In genomic region chr21:32278068-32278467, GRCh38 we compare ENCODE assay signal across 8 cellular contexts. TPM values are rescaled to one million over a fixed set of nuclear protein-coding genes. Genes with fewer than 3 reads are reported as not detected.
DNase-seq lines count a peak whose midpoint lies in the region; ATAC-seq and TF ChIP-seq lines count a peak whose summit lies in the region.

No MANE protein-coding gene starts in this region.

- H3K9me3 Mint-ChIP-seq in effector memory CD8-positive, alpha-beta T cell: no peaks in the 10 kb centered on the region

- no peak for TF ChIP-seq CTCF in heart right ventricle (IDR thresholded peaks at IDR 0.05)
- TF ChIP-seq CTCF in OCI-LY3 (IDR thresholded peaks at IDR 0.05; ENCODE audit: low read depth, low read length): no peak

- H3K36me3 Mint-ChIP-seq in effector memory CD8-positive, alpha-beta T cell (ENCODE audit: insufficient read depth): peaks cover 37% of the 10 kb centered on the region

- peak overlapping the region; percentile 90 for H3K4me2 ChIP-seq in OCI-LY3 (ENCODE audit: low read length)

- ATAC-seq in heart right ventricle (no peak), GM18867 (IDR thresholded peaks at IDR 0.05; ENCODE audit: unreplicated experiment) (no peak), HG02610 (IDR thresholded peaks at IDR 0.05; ENCODE audit: unreplicated experiment) (no peak)
- ATAC-seq in effector memory CD8-positive, alpha-beta T cell (replicated peaks): no peak

- peak overlapping the region; percentile 93 to 98 for H3K27ac Mint-ChIP-seq in effector memory CD8-positive, alpha-beta T cell

- H3K4me1 ChIP-seq in heart right ventricle (peaks cover 0 to 26% (median 19%) of the 10 kb centered on the region in 9 donors), OCI-LY3 (ENCODE audit: low read length) (peaks cover 11% of the 10 kb centered on the region), neuron (ENCODE audit: insufficient read depth, low read length) (peaks cover 14% of the 10 kb centered on the region)

- H3K79me2 ChIP-seq in OCI-LY3 (ENCODE audit: low read length): peaks cover 33% of the 10 kb centered on the region

- no peaks in the 10 kb centered on the region for H3K9me3 ChIP-seq in heart right ventricle
- no peaks in the 10 kb centered on the region for H3K9me3 ChIP-seq in OCI-LY3 (ENCODE audit: insufficient read depth, low read length)
- no peaks in the 10 kb centered on the region for H3K9me3 ChIP-seq in neuron (ENCODE audit: low read length)

- H3K27me3 ChIP-seq in heart right ventricle: no peaks in the 10 kb centered on the region
- no peaks in the 10 kb centered on the region for H3K27me3 ChIP-seq in OCI-LY3 (ENCODE audit: low read depth, low read length)
- H3K27me3 ChIP-seq in neuron (ENCODE audit: insufficient read depth, low read length): no peaks in the 10 kb centered on the region

- DNase-seq in heart right ventricle (no peak), cardiac septum (ENCODE audit: low spot score) (no peak), NCI-H226 (no peak)
- DNase-seq in effector memory CD8-positive, alpha-beta T cell: no peak

- WGBS in heart right ventricle, 2 donors: 4 to 6% methylated on average over 6 of the region's 6 CpGs

- H2AFZ ChIP-seq in OCI-LY3 (ENCODE audit: low read depth, low read length) (no peak overlapping the region), neuron (ENCODE audit: low read depth, low read length) (peak overlapping the region; percentile 88)

- H3K4me3 ChIP-seq in heart right ventricle (peak overlapping the region; percentile 60 to 97 (median 84)), OCI-LY3 (ENCODE audit: low read length) (peak overlapping the region; percentile 86), neuron (ENCODE audit: low read length) (peak overlapping the region; percentile 93)

- peak overlapping the region; percentile 99 to 100 for H3K4me3 Mint-ChIP-seq in effector memory CD8-positive, alpha-beta T cell

- no peaks in the 10 kb centered on the region for H4K20me1 ChIP-seq in OCI-LY3 (ENCODE audit: insufficient read depth, low read length)

- H3K27me3 Mint-ChIP-seq in effector memory CD8-positive, alpha-beta T cell: no peaks in the 10 kb centered on the region

- H3K36me3 ChIP-seq in heart right ventricle: peaks cover 0 to 17% (median 0%) of the 10 kb centered on the region in 9 donors
- no peaks in the 10 kb centered on the region for H3K36me3 ChIP-seq in OCI-LY3 (replicated peaks; ENCODE audit: low read depth, low read length)
- H3K36me3 ChIP-seq in neuron (ENCODE audit: insufficient read depth, low read length): peaks cover 18% of the 10 kb centered on the region

- H3K9ac ChIP-seq in OCI-LY3 (ENCODE audit: low read length): peak overlapping the region; percentile 68

- H3K27ac ChIP-seq in heart right ventricle (peak overlapping the region in 2 of 10 donors; percentile 55 to 63), OCI-LY3 (ENCODE audit: low read length) (no peak overlapping the region)

- H3K4me1 Mint-ChIP-seq in effector memory CD8-positive, alpha-beta T cell (ENCODE audit: low read depth in 2 of 2): peaks cover 14 to 15% of the 10 kb centered on the region in 2 donors

- intact Hi-C loops in heart right ventricle (cut with DNase I): no loop called here
- intact Hi-C loops in cardiac septum (cut with DNase I): no loop called here

RNA-seq across cellular contexts. Expression of gene MIS18A, which starts 0.8 kb away (rescaled TPM):
- 1 to 10 TPM; 1.8 to 3.6 (median 2.7) TPM for total RNA-seq in heart right ventricle
- polyA plus RNA-seq in heart right ventricle: 1 to 10 TPM; 2.6 to 3.1 TPM
- total RNA-seq in cardiac septum: 2.6 TPM

RNA-seq across cellular contexts. Expression of gene MRAP, which starts 20.6 kb away (rescaled TPM):
- total RNA-seq in heart right ventricle (1 to 10 TPM in 1 of 10 donors, under 1 TPM in 4, not detected in 5; 0.63 to 6.6 (median 0.77) TPM), cardiac septum (not detected)
- 10 to 100 TPM in 1 of 2 donors, 1 to 10 TPM in 1; 1.5 to 10.5 TPM for polyA plus RNA-seq in heart right ventricle
